1 cellular context compared by ENCODE assay signal in genomic region chr17:33291248-33292183, GRCh38.
TF ChIP-seq lines count a peak whose summit lies in the region.

No MANE protein-coding gene starts in this region.

TF ChIP-seq in HEK293, 187 proteins besides CTCF, POLR2A, EP300 and RAD21 (continued from another document):
- TF ChIP-seq ZEB2 (tag by site-specific recombination; IDR thresholded peaks at IDR 0.05), result no peak
- peak; percentile 34; the same call in 1 of the 2 replicates for TF ChIP-seq ZNF449 (tag by site-specific recombination; IDR thresholded peaks at IDR 0.05)
- TF ChIP-seq ZIC2 (tag by site-specific recombination; IDR thresholded peaks at IDR 0.05), result peak; percentile 63
- no peak for TF ChIP-seq ZNF777 (tag by site-specific recombination; IDR thresholded peaks at IDR 0.05; ENCODE audit: borderline replicate concordance)
- no peak for TF ChIP-seq ZSCAN23 (tag by site-specific recombination; IDR thresholded peaks at IDR 0.05)
- no peak for TF ChIP-seq ZNF792 (tag by site-specific recombination; IDR thresholded peaks at IDR 0.05)
- no peak for TF ChIP-seq ZNF785 (tag by site-specific recombination; IDR thresholded peaks at IDR 0.05)
- no peak for TF ChIP-seq ZNF16 (tag by site-specific recombination; IDR thresholded peaks at IDR 0.05; ENCODE audit: low read depth)
- TF ChIP-seq REST (tag by site-specific recombination; IDR thresholded peaks at IDR 0.05), result no peak
- TF ChIP-seq WT1 (tag by site-specific recombination; IDR thresholded peaks at IDR 0.05), result no peak
- no peak for TF ChIP-seq KLF8 (tag by site-specific recombination; IDR thresholded peaks at IDR 0.05)
- TF ChIP-seq ZNF600 (tag by site-specific recombination; IDR thresholded peaks at IDR 0.05), result peak; percentile 45
- TF ChIP-seq ZNF19 (tag by site-specific recombination; IDR thresholded peaks at IDR 0.05; ENCODE audit: low read depth), result no peak
- TF ChIP-seq ZSCAN30 (tag by site-specific recombination; IDR thresholded peaks at IDR 0.05), result no peak
- no peak for TF ChIP-seq ZNF830 (tag by site-specific recombination; IDR thresholded peaks at IDR 0.05; ENCODE audit: low read depth)
- TF ChIP-seq ZNF18 (tag by site-specific recombination; IDR thresholded peaks at IDR 0.05), result no peak
- TF ChIP-seq YY1 (tag by site-specific recombination; IDR thresholded peaks at IDR 0.05), result no peak
